Comparison of ENCODE assay signal across 28 cellular contexts in genomic region chr16:27969574-27969973, GRCh38.
DNase-seq lines count a peak whose midpoint lies in the region; FAIRE-seq and TF ChIP-seq lines count a peak whose summit lies in the region.
"Had no signal": no experiment of that assay in that cellular context is flagged by ENCODE, and none has a peak within 500 bp of the region (broad histone marks: within the 10 kb centered on the region; RNA-seq: fewer than 3 reads in every experiment).

No MANE protein-coding gene starts in this region.

- no peaks in the 10 kb centered on the region for H3K79me2 ChIP-seq in hepatocyte

- H3K36me3 ChIP-seq in bronchial epithelial cell (ENCODE audit: control insufficient read depth, insufficient read depth, low read length) (no peaks in the 10 kb centered on the region), kidney (ENCODE audit: control insufficient read depth in 1 of 2, insufficient read depth in 2 of 2, low read length in 2 of 2) (no peaks in the 10 kb centered on the region), hepatocyte (replicated peaks; ENCODE audit: insufficient read depth, low read depth) (no peaks in the 10 kb centered on the region)
- H3K36me3 ChIP-seq: esophagus squamous epithelium, left ventricle myocardium inferior had no signal

- H3K4me1 ChIP-seq in kidney (ENCODE audit: control insufficient read depth in 1 of 2, insufficient read depth in 1 of 2, low read depth in 1 of 2, low read length in 2 of 2) (no peaks in the 10 kb centered on the region), hepatocyte (ENCODE audit: insufficient read depth) (no peaks in the 10 kb centered on the region)
- H3K4me1 ChIP-seq: esophagus squamous epithelium, left ventricle myocardium inferior had no signal

- intact Hi-C loops in kidney (cut with DNase I): no loop called here

- H2AFZ ChIP-seq in hepatocyte: no peak overlapping the region
- H2AFZ ChIP-seq: PC-9 had no signal

- 85% methylated on average over 4 of the region's 4 CpGs for WGBS in hepatocyte (ENCODE audit: low lambda C conversion rate, missing lambda C conversion rate)

- peak; percentile 6 for DNase-seq in NCI-H2171 treated with DMSO at 0.1 percent for 48 hours (lab: John Stamatoyannopoulos, UW)
- DNase-seq in NCI-H2171 (lab: John Stamatoyannopoulos, UW): no peak
- DNase-seq in MV-4-11 (lab: John Stamatoyannopoulos, UW): peak; percentile 65
- DNase-seq in bronchial epithelial cell (ENCODE audit: low read depth): peak; percentile 40
- DNase-seq in iris pigment epithelial cell (ENCODE audit: low read depth): peak; percentile 42
- DNase-seq in kidney: no peak
- DNase-seq in NCI-H446 treated with DMSO at 0.1 percent for 48 hours (lab: John Stamatoyannopoulos, UW): no peak
- no peak for DNase-seq in hepatocyte (ENCODE audit: low spot score)
- DNase-seq: activated CD4-positive, alpha-beta T cell treated with anti-CD3 and anti-CD28 coated beads, Interleukin-2, amount 50 U/mL, for 4 hours; activated naive CD4-positive, alpha-beta T cell; activated naive CD8-positive, alpha-beta T cell treated with anti-CD3 and anti-CD28 coated beads, Interleukin-2, amount 50 U/mL, for 24 hours; activated T-cell treated with anti-CD3 and anti-CD28 coated beads, Interleukin-2, amount 50 U/mL, for 72 hours; Calu3; DND-41; esophagus squamous epithelium; H7; islet precursor cell; Karpas-422; left ventricle myocardium inferior; mesendoderm; NCI-H1092; NCI-H1694; NCI-H524 treated with DMSO at 0.1 percent for 48 hours; PC-9 had no signal

- H3K9me3 ChIP-seq in kidney (ENCODE audit: control insufficient read depth in 1 of 2, low read length in 2 of 2) (no peaks in the 10 kb centered on the region), hepatocyte (ENCODE audit: low read depth) (no peaks in the 10 kb centered on the region)
- H3K9me3 ChIP-seq: esophagus squamous epithelium had no signal

- no peak overlapping the region for H3K4me3 ChIP-seq in bronchial epithelial cell (ENCODE audit: low read depth, low read length)
- H3K4me3 ChIP-seq in kidney (ENCODE audit: low read length in 2 of 2): no peak overlapping the region
- H3K4me3 ChIP-seq in hepatocyte: no peak overlapping the region
- H3K4me3 ChIP-seq: esophagus squamous epithelium, left ventricle myocardium inferior, PC-9 had no signal

- no peak overlapping the region for H3K27ac ChIP-seq in kidney (ENCODE audit: low read depth in 2 of 2, low read length in 2 of 2)
- H3K27ac ChIP-seq in hepatocyte: no peak overlapping the region
- H3K27ac ChIP-seq: 22Rv1, esophagus squamous epithelium, left ventricle myocardium inferior, PC-9 had no signal

- FAIRE-seq in bronchial epithelial cell (lab: Jason Lieb, UNC): no peak
- FAIRE-seq in kidney (lab: Jason Lieb, UNC): no peak
- FAIRE-seq: endometrium, GM18507, TTC549 had no signal

- no peaks in the 10 kb centered on the region for H3K9me2 ChIP-seq in hepatocyte (replicated peaks; ENCODE audit: insufficient read depth)

- no peak overlapping the region for H3K4me2 ChIP-seq in hepatocyte
- H3K4me2 ChIP-seq: PC-9 had no signal

- TF ChIP-seq CTCF in bronchial epithelial cell (IDR thresholded peaks at IDR 0.05; ENCODE audit: insufficient read depth, low read length, severe bottlenecking) (no peak), kidney (IDR thresholded peaks at IDR 0.05; ENCODE audit: borderline replicate concordance, extremely low read depth, insufficient read depth) (no peak), hepatocyte (IDR thresholded peaks at IDR 0.05; ENCODE audit: poor library complexity) (no peak)

- H3K27me3 ChIP-seq in bronchial epithelial cell (ENCODE audit: control insufficient read depth, insufficient read depth, low read length): no peaks in the 10 kb centered on the region
- H3K27me3 ChIP-seq in hepatocyte: no peaks in the 10 kb centered on the region

- no peak overlapping the region for H3K9ac ChIP-seq in kidney (ENCODE audit: low read length in 2 of 2)

- no peaks in the 10 kb centered on the region for H4K20me1 ChIP-seq in hepatocyte (ENCODE audit: insufficient read depth, poor library complexity, severe bottlenecking)

Comparison
In these comparisons a context has a peak if more than half of its experiments do, and no peak if none do; other contexts are left out.
1. DNase-seq: peak in NCI-H2171 treated with DMSO at 0.1 percent for 48 hours (single experiment), MV-4-11 (single experiment), bronchial epithelial cell (single experiment) and iris pigment epithelial cell (single experiment); none in NCI-H2171 (single experiment), kidney (single experiment), NCI-H446 treated with DMSO at 0.1 percent for 48 hours (single experiment) and hepatocyte (single experiment).